8 cellular contexts compared by ENCODE assay signal in genomic region chr15:66369773-66370651, GRCh38. TPM values are rescaled to one million over a fixed set of nuclear protein-coding genes. Genes with fewer than 3 reads are reported as not detected.
DNase-seq lines count a peak whose midpoint lies in the region; ATAC-seq and TF ChIP-seq lines count a peak whose summit lies in the region.

No MANE protein-coding gene starts in this region.

- intact Hi-C loops in A673 (cut with micrococcal nuclease; ENCODE audit: unreplicated experiment) (no loop called here), mucosa of descending colon (cut with DNase I, micrococcal nuclease) (no loop called here)

- ATAC-seq in RWPE2 (ENCODE audit: low read depth) (peak; percentile 56), mucosa of descending colon (peak; percentile 81), HG02623 (IDR thresholded peaks at IDR 0.05; ENCODE audit: unreplicated experiment) (no peak)

- TF ChIP-seq POLR2A in GM19193 (IDR thresholded peaks at IDR 0.05; ENCODE audit: extremely low read depth, insufficient read depth, insufficient read length) = peak; percentile 27

- BruUV-seq in A673 (replicated peaks; lab: Mats Ljungman, UMichigan) = no TSS peak

- CTCF ChIA-PET in A673 (lab: Charles Lee) = no interaction called here

- no peaks in the 10 kb centered on the region for H3K9me3 ChIP-seq in A673 (ENCODE audit: low read depth, low read length, poor library complexity, severe bottlenecking)
- H3K9me3 ChIP-seq in RWPE2 (ENCODE audit: severe bottlenecking) = peaks cover 5% of the 10 kb centered on the region
- H3K9me3 ChIP-seq in mucosa of descending colon = no peaks in the 10 kb centered on the region

- H3K36me3 ChIP-seq in A673 (ENCODE audit: insufficient read depth, low read length, poor library complexity, severe bottlenecking) (no peaks in the 10 kb centered on the region), RWPE2 (ENCODE audit: low read depth) (no peaks in the 10 kb centered on the region), mucosa of descending colon (ENCODE audit: low read depth) (no peaks in the 10 kb centered on the region)

- no peak for TF ChIP-seq CTCF in A673 (conservative IDR thresholded peaks at IDR 0.05; ENCODE audit: low read depth, low read length)
- TF ChIP-seq CTCF in RWPE2 (IDR thresholded peaks at IDR 0.05; ENCODE audit: poor library complexity, severe bottlenecking) = no peak
- TF ChIP-seq CTCF in mucosa of descending colon (IDR thresholded peaks at IDR 0.05) = no peak

- no peak overlapping the region for H3K4me3 ChIP-seq in A673 (ENCODE audit: low read depth, low read length, poor library complexity, severe bottlenecking)
- no peak overlapping the region for H3K4me3 ChIP-seq in RWPE2 (ENCODE audit: severe bottlenecking)
- no peak overlapping the region for H3K4me3 ChIP-seq in mucosa of descending colon

- H3K27ac ChIP-seq in A673 (ENCODE audit: low read depth, low read length, poor library complexity, severe bottlenecking) = peak overlapping the region; percentile 72
- peak overlapping the region; percentile 53 for H3K27ac ChIP-seq in RWPE2 (ENCODE audit: poor library complexity, severe bottlenecking)

- H3K4me1 ChIP-seq in A673 (ENCODE audit: insufficient read depth, low read length, poor library complexity, severe bottlenecking) (peaks cover 11% of the 10 kb centered on the region), RWPE2 (ENCODE audit: insufficient read depth, poor library complexity, severe bottlenecking) (peaks cover 24% of the 10 kb centered on the region), mucosa of descending colon (ENCODE audit: low read depth) (no peaks in the 10 kb centered on the region)

- H3K27me3 ChIP-seq in A673 (replicated peaks; ENCODE audit: insufficient read depth, low read depth, low read length, poor library complexity) (no peaks in the 10 kb centered on the region), RWPE2 (ENCODE audit: insufficient read depth, poor library complexity, severe bottlenecking) (no peaks in the 10 kb centered on the region)

- POLR2A ChIA-PET in A673 (lab: Charles Lee; ENCODE audit: low non-redundant PET) = no interaction called here

- peak; percentile 9 for DNase-seq in A673 (ENCODE audit: low spot score)
- no peak for DNase-seq in RWPE2 (ENCODE audit: low spot score)
- DNase-seq in dermis microvascular lymphatic vessel endothelial cell (ENCODE audit: low read depth in 2 of 2) = peak; percentile 83 to 88
- DNase-seq in mucosa of descending colon = peak in 1 of 3 donors; percentile 12
- DNase-seq in DMS 273 treated with DMSO at 0.1 percent for 48 hours (lab: John Stamatoyannopoulos, UW) = no peak
- DNase-seq in globus pallidus (ENCODE audit: low spot score) = no peak

RNA-seq across cellular contexts. Expression of gene TIPIN, which starts 13.5 kb away (rescaled TPM):
- total RNA-seq in A673 (2021) = 37.7 and 42.1 TPM in 2 replicates
- 3.7 and 7.1 TPM in 2 replicates for total RNA-seq in dermis microvascular lymphatic vessel endothelial cell
- total RNA-seq in mucosa of descending colon = 1 to 10 TPM; 5.8 to 7.0 (median 5.9) TPM

RNA-seq across cellular contexts. Expression of gene MAP2K1, which starts 16.7 kb away (rescaled TPM):
- total RNA-seq in A673 (2021) (53.4 and 56.8 TPM in 2 replicates), dermis microvascular lymphatic vessel endothelial cell (29.8 and 33.3 TPM in 2 replicates), mucosa of descending colon (10 to 100 TPM; 34.4 to 45.3 (median 44.0) TPM)

Comparison
In these comparisons a context has a peak if more than half of its experiments do, and no peak if none do; other contexts are left out.
1. DNase-seq: peak in A673 (single experiment) and dermis microvascular lymphatic vessel endothelial cell (2 of 2); none in RWPE2 (single experiment), DMS 273 treated with DMSO at 0.1 percent for 48 hours (single experiment) and globus pallidus (single experiment).